ENCODE assay signal across 26 cellular contexts in genomic region chr13:21322988-21323387, GRCh38.
"Had no signal": no experiment of that assay in that cellular context is flagged by ENCODE, and none has a peak within 500 bp of the region (broad histone marks: within the 10 kb centered on the region; RNA-seq: fewer than 3 reads in every experiment).

No MANE protein-coding gene starts in this region.

- DNase-seq: immature natural killer cell; kidney; left ventricle myocardium inferior; midbrain; mucosa of descending colon; naive thymus-derived CD4-positive, alpha-beta T cell; ovary; right cardiac atrium; stimulated activated CD4-positive, alpha-beta T cell treated with anti-CD3 and anti-CD28 coated beads, Interleukin-12 subunit alpha, Interleukin-12 subunit beta, amount 100 ng/mL, for 4 hours; stimulated activated CD4-positive, alpha-beta T cell treated with anti-CD3 and anti-CD28 coated beads, Interleukin-15, amount 100 ng/mL, for 24 hours; stimulated activated CD4-positive, alpha-beta T cell treated with anti-CD3 and anti-CD28 coated beads, Interleukin-2, amount 100 ng/mL, for 24 hours; stimulated activated CD4-positive, alpha-beta T cell treated with anti-CD3 and anti-CD28 coated beads, Interleukin-4, amount 100 ng/mL, for 1 hour; stimulated activated naive B cell treated with anti-CD40 and anti-IgM and Interleukin-4, amounts not matched to agents 10 μg/mL and 1 μg/mL and 100 μg/mL, for 72 hours; stimulated activated naive CD8-positive, alpha-beta T cell treated with anti-CD3 and anti-CD28 coated beads, Interleukin-15, Interleukin-2, amounts not matched to agents 100 U/mL and 50 U/mL, for 24 hours; stomach; testis; thyroid gland; transverse colon; upper lobe of left lung had no signal

- FAIRE-seq: islet of Langerhans, kidney had no signal

- H3K4me3 ChIP-seq: left ventricle myocardium inferior, lung, mucosa of descending colon, ovary, prostate gland, skin epidermis, stomach, testis, thyroid gland, transverse colon, upper lobe of left lung, vagina had no signal

- H3K27ac ChIP-seq: left ventricle myocardium inferior, ovary, prostate gland, skin epidermis, stomach, testis, thyroid gland, transverse colon, upper lobe of left lung, vagina had no signal

- H3K27me3 ChIP-seq: ovary, stomach, testis, thyroid gland, transverse colon, upper lobe of left lung, vagina had no signal

- ATAC-seq: mucosa of descending colon; naive thymus-derived CD4-positive, alpha-beta T cell; natural killer cell treated with Interleukin-12 subunit alpha and Interleukin-12 subunit beta and Interleukin-15 and Interleukin-18, amount 100 ng/mL, for 72 hours; right cardiac atrium; sciatic nerve; stimulated activated naive B cell treated with anti-CD40 and anti-IgM and Interleukin-4, amounts not matched to agents 10 μg/mL and 1 μg/mL and 100 μg/mL, for 72 hours; stimulated activated naive CD8-positive, alpha-beta T cell treated with anti-CD3 and anti-CD28 coated beads, Interleukin-15, Interleukin-2, amounts not matched to agents 100 U/mL and 50 U/mL, for 24 hours had no signal

- H3K4me1 ChIP-seq: prostate gland, testis had no signal

- H3K9me3 ChIP-seq: left ventricle myocardium inferior, mucosa of descending colon, ovary, prostate gland, stomach, testis, thyroid gland, transverse colon, upper lobe of left lung, vagina had no signal

- H3K36me3 ChIP-seq: left ventricle myocardium inferior, ovary, prostate gland, stomach, thyroid gland, transverse colon, upper lobe of left lung, vagina had no signal
